In the genomic region with DNA sequence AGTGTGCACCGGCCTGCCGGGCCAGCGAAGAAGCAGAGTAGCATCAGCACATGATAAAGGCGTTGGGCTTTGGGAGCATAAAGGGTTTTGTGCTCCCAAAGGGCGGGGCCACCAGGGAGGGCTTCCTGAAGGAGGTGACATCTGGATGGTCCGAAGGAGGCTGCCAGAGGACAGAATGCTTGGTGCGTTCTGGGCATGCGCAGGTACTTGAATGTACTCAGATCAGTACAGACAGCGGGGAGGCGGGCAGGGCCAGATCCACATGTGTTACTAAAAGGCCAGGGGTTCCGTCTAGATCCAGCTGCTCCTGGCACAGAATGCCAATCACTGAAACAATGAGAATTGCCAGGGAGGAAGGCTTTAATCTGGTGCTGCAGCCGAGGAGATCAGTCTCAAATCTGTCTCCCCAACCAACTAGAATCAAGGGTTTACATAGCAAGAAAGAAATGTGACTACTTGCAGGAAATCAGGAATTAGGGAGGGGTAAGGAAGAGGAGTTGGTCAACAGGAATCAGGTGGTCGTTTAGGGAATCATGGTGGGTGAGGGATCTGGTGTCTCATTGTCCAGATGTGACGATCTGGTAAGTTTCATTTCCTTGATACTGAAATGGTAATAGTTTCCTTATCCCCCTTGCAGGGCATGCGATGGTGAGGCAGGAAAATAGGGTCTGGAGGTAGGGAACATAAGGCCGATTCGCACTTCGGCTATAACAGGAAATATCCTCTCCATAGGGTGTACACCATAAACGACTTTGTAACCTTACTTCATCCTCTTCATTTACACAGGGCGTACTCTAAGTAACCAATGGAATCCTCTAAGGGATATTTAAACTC, we compare ENCODE assay signal across 1 cellular context.
A peak's percentile ranks its signal among the peaks of the same experiment; 100 is the strongest.
TF ChIP-seq lines count a peak whose summit lies in the region.

A gene with protein sequence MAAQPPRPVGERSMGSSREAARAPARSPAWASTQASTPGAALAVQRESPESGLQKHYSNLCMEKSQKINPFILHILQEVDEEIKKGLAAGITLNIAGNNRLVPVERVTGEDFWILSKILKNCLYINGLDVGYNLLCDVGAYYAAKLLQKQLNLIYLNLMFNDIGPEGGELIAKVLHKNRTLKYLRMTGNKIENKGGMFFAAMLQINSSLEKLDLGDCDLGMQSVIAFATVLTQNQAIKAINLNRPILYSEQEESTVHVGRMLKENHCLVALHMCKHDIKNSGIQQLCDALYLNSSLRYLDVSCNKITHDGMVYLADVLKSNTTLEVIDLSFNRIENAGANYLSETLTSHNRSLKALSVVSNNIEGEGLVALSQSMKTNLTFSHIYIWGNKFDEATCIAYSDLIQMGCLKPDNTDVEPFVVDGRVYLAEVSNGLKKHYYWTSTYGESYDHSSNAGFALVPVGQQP (minus strand): TSS at position 61 of the 834 bp plus-strand sequence. CDS start 356 bp downstream, outside the sequence.
TSS of gene LRRIQ4 (plus strand) at position 27 of the 834 bp plus-strand sequence. CDS start 9,052 bp downstream, outside the sequence.

TF ChIP-seq in H1, 55 proteins besides CTCF, POLR2A, EP300 and RAD21:
- TF ChIP-seq MAFK (IDR thresholded peaks at IDR 0.05; ENCODE audit: low read depth, low read length): no peak
- no peak for TF ChIP-seq TAF1 (IDR thresholded peaks at IDR 0.05; ENCODE audit: low read depth, low read length)
- TF ChIP-seq RFX5 (IDR thresholded peaks at IDR 0.05; ENCODE audit: borderline replicate concordance, low read depth, low read length): no peak
- TF ChIP-seq NRF1 (IDR thresholded peaks at IDR 0.05; ENCODE audit: low read depth, low read length): peak; percentile 68
- no peak for TF ChIP-seq SIX5 (IDR thresholded peaks at IDR 0.05; ENCODE audit: low read depth, low read length)
- TF ChIP-seq HDAC2 (IDR thresholded peaks at IDR 0.05; ENCODE audit: borderline replicate concordance in 1 of 2, low read depth in 2 of 2, low read length in 2 of 2): no peak
- TF ChIP-seq, protein P1, sequence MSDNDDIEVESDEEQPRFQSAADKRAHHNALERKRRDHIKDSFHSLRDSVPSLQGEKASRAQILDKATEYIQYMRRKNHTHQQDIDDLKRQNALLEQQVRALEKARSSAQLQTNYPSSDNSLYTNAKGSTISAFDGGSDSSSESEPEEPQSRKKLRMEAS (IDR thresholded peaks at IDR 0.05): 0 out of 2 replicates have a peak, but pooled peaks have one; percentile 35
- peak; percentile 54 for TF ChIP-seq TBP (IDR thresholded peaks at IDR 0.05; ENCODE audit: low read depth, low read length)
- TF ChIP-seq POU5F1 (IDR thresholded peaks at IDR 0.05; ENCODE audit: low read depth, low read length): no peak
- TF ChIP-seq SP1 (IDR thresholded peaks at IDR 0.05; ENCODE audit: low read depth, low read length): no peak
- TF ChIP-seq, protein P2, sequence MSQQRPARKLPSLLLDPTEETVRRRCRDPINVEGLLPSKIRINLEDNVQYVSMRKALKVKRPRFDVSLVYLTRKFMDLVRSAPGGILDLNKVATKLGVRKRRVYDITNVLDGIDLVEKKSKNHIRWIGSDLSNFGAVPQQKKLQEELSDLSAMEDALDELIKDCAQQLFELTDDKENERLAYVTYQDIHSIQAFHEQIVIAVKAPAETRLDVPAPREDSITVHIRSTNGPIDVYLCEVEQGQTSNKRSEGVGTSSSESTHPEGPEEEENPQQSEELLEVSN (IDR thresholded peaks at IDR 0.05): 0 out of 2 replicates have a peak, but pooled peaks have one; percentile 1
- no peak for TF ChIP-seq KDM5A (IDR thresholded peaks at IDR 0.05; ENCODE audit: low read length)
- TF ChIP-seq SUZ12 (IDR thresholded peaks at IDR 0.05; ENCODE audit: low read length): no peak
- no peak for TF ChIP-seq JUND (IDR thresholded peaks at IDR 0.05; ENCODE audit: low read length)
- no peak for TF ChIP-seq TEAD4 (IDR thresholded peaks at IDR 0.05; ENCODE audit: low read depth, low read length)
- TF ChIP-seq POLR2AphosphoS5 (IDR thresholded peaks at IDR 0.05; ENCODE audit: low read depth, low read length): peak; percentile 23; the same call in 1 of the 2 replicates
- no peak for TF ChIP-seq CBX8 (IDR thresholded peaks at IDR 0.05; ENCODE audit: borderline replicate concordance, low read depth, low read length)
- TF ChIP-seq SAP30 (IDR thresholded peaks at IDR 0.05; ENCODE audit: insufficient read depth, insufficient replicate concordance, low read length): no peak
